8 cellular contexts compared by ENCODE assay signal in the genomic region with DNA sequence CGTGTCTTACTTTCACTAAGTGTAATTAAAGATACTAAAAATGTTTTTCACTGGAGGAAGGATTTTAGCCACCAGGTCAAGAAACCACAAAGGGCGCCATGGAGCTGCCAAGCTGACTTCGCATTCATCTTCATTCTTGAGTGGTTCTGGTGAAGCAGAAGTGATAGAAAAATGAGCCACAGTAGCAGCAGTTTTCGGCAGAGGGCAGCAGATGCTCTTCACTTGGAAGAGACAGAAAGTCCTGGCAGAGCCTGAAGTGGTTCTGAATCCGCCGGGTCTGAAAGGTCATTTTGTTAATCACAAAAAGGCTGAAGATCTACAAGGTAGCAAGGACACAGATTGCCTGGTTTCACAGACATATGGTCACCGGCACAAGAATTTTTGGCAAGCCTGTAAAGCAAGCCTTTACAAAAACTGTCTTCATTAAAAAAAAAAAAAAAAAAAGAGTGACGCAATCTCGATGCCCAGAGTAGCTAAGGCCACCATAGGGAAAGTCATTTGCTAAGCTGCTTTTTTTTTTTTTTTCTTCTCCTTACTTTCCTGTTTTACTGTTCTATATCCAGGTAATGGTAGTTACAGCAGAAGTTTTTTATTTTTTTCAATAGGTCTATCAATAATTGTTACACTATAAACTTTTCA.
DNase-seq lines count a peak whose midpoint lies in the region; ATAC-seq and TF ChIP-seq lines count a peak whose summit lies in the region.

No MANE protein-coding gene starts in this region.

- H3K9me2 ChIP-seq in MM.1S (replicated peaks; ENCODE audit: insufficient read depth, low read length), result no peaks in the 10 kb centered on the region

- no peaks in the 10 kb centered on the region for H3K4me1 ChIP-seq in MM.1S (ENCODE audit: low read length)

- no peak overlapping the region for H2AFZ ChIP-seq in MM.1S (ENCODE audit: low read length)

- H3K9ac ChIP-seq in MM.1S (ENCODE audit: low read length), result no peak overlapping the region

- H3K9me3 ChIP-seq in MM.1S (replicated peaks; ENCODE audit: insufficient read depth, low read length), result no peaks in the 10 kb centered on the region

- no peak overlapping the region for H3K27ac ChIP-seq in MM.1S (ENCODE audit: low read length)

- no peaks in the 10 kb centered on the region for H3K27me3 ChIP-seq in MM.1S (replicated peaks; ENCODE audit: insufficient read depth, low read length)

- no peaks in the 10 kb centered on the region for H3K36me3 ChIP-seq in MM.1S (replicated peaks; ENCODE audit: insufficient read depth, low read length)

- no peak overlapping the region for H3K4me2 ChIP-seq in MM.1S (ENCODE audit: low read depth, low read length)

- H3K4me3 ChIP-seq in MM.1S (ENCODE audit: low read length), result no peak overlapping the region

- ATAC-seq in GM21526 (IDR thresholded peaks at IDR 0.05; ENCODE audit: low FRiP score, unreplicated experiment), result no peak
- ATAC-seq in HG03139 (IDR thresholded peaks at IDR 0.05; ENCODE audit: unreplicated experiment), result no peak

- no peaks in the 10 kb centered on the region for H4K20me1 ChIP-seq in MM.1S (ENCODE audit: insufficient read depth, low read length)

- H3F3A ChIP-seq in MM.1S (ENCODE audit: insufficient read depth, low read length), result no peaks in the 10 kb centered on the region

- DNase-seq in C1 segment of cervical spinal cord (lab: John Stamatoyannopoulos, UW), result peak in 12 of 14 donors; percentile 7 to 86 (median 36)
- peak; percentile 48 for DNase-seq in MM.1S
- peak in 45 of 56 donors; percentile 3 to 84 (median 53) for DNase-seq in amygdala (lab: John Stamatoyannopoulos, UW)
- peak; percentile 76 for DNase-seq in islet precursor cell
- DNase-seq in NCI-H2107 (lab: John Stamatoyannopoulos, UW), result no peak
- no peak for DNase-seq in T-helper 2 cell

- peak; percentile 40 for TF ChIP-seq CTCF in MM.1S (IDR thresholded peaks at IDR 0.05; ENCODE audit: low read length)

- H3K79me2 ChIP-seq in MM.1S (ENCODE audit: low read length), result no peaks in the 10 kb centered on the region

Comparison
In these comparisons a context has a peak if more than half of its experiments do, and no peak if none do; other contexts are left out.
1. DNase-seq: peak in C1 segment of cervical spinal cord (12 of 14), MM.1S (single experiment), amygdala (45 of 56) and islet precursor cell (single experiment); none in NCI-H2107 (single experiment) and T-helper 2 cell (0 of 5).